ENCODE assay signal across 17 cellular contexts in the genomic region with DNA sequence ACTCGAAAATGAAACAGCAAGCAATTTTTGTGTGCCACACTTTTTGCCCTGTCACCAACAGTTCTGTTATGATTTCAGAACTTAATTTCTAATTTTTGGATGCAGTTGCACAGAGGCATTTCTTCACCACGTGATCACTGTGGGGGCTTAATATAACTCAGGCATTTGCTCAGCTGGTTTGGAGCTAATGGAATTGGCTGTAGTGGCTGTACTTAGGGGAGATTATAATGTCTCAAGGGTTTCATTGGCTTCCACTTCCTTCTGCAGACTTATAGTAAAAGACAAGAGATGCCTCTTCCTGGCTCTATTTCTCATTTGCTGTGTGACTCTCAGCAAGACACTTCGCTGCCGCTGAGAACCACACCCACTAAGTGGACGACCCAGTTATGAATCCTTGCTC.
DNase-seq lines count a peak whose midpoint lies in the region; ATAC-seq and TF ChIP-seq lines count a peak whose summit lies in the region.
"Had no signal": no experiment of that assay in that cellular context is flagged by ENCODE, and none has a peak within 500 bp of the region (broad histone marks: within the 10 kb centered on the region; RNA-seq: fewer than 3 reads in every experiment).

No MANE protein-coding gene starts in this region.

- peaks cover 39% of the 10 kb centered on the region for H3K4me1 ChIP-seq in CD4-positive, CD25-positive, alpha-beta regulatory T cell (ENCODE audit: control insufficient read depth, insufficient read depth, low read length, poor library complexity, severe bottlenecking)
- H3K4me1 ChIP-seq in MM.1S (ENCODE audit: low read length): peaks cover 16% of the 10 kb centered on the region; the same call in 1 of the 2 replicates
- H3K4me1 ChIP-seq: parathyroid adenoma had no signal

- intact Hi-C loops in dendritic cell treated with granulocyte-macrophage colony-stimulating factor and Interleukin-4, amounts not matched to agents 40 ng/mL and 50 ng/mL, for 4 days (cut with micrococcal nuclease): no loop called here
- intact Hi-C loops in natural killer cell (cut with micrococcal nuclease): no loop called here

- H3K27me3 Mint-ChIP-seq in CD4-positive, CD25-positive, alpha-beta regulatory T cell: no peaks in the 10 kb centered on the region
- H3K27me3 Mint-ChIP-seq in dendritic cell treated with granulocyte-macrophage colony-stimulating factor and Interleukin-4, amounts not matched to agents 40 ng/mL and 50 ng/mL, for 4 days: no peaks in the 10 kb centered on the region
- H3K27me3 Mint-ChIP-seq in natural killer cell (ENCODE audit: low read depth in 2 of 2): no peaks in the 10 kb centered on the region

- peak overlapping the region; percentile 39; the same call in 1 of the 2 replicates for H3K4me2 ChIP-seq in MM.1S (ENCODE audit: low read depth, low read length)

- no peaks in the 10 kb centered on the region for H4K20me1 ChIP-seq in MM.1S (ENCODE audit: insufficient read depth, low read length)

- H3K27ac ChIP-seq in CD4-positive, CD25-positive, alpha-beta regulatory T cell (ENCODE audit: insufficient read depth, low read length, poor library complexity, severe bottlenecking): no peak overlapping the region
- no peak overlapping the region for H3K27ac ChIP-seq in MM.1S (ENCODE audit: low read length)
- H3K27ac ChIP-seq: parathyroid adenoma had no signal

- no peaks in the 10 kb centered on the region for H3K36me3 Mint-ChIP-seq in CD4-positive, CD25-positive, alpha-beta regulatory T cell
- H3K36me3 Mint-ChIP-seq in dendritic cell treated with granulocyte-macrophage colony-stimulating factor and Interleukin-4, amounts not matched to agents 40 ng/mL and 50 ng/mL, for 4 days (ENCODE audit: low read depth): peaks cover 10% of the 10 kb centered on the region
- no peaks in the 10 kb centered on the region for H3K36me3 Mint-ChIP-seq in natural killer cell

- no peak overlapping the region for H3K9ac ChIP-seq in MM.1S (ENCODE audit: low read length)
- H3K9ac ChIP-seq: parathyroid adenoma had no signal

- no peak overlapping the region for H2AFZ ChIP-seq in MM.1S (ENCODE audit: low read length)
- H2AFZ ChIP-seq: parathyroid adenoma had no signal

- DNase-seq in CD4-positive, CD25-positive, alpha-beta regulatory T cell: peak in 1 of 3 donors; percentile 55
- DNase-seq in MM.1S (no peak), natural killer cell (no peak), omental fat pad (ENCODE audit: low spot score) (no peak)
- DNase-seq: BE2C; hypothalamus; mammary epithelial cell; NCI-H1436 treated with DMSO at 0.1 percent for 48 hours; NK-92 treated with Interleukin-12 subunit alpha and Interleukin-12 subunit beta, amount 100 ng/mL, for 24 hours had no signal

- ATAC-seq in CD4-positive, CD25-positive, alpha-beta regulatory T cell (ENCODE audit: low read depth in 2 of 2): peak; percentile 14 to 35
- peak in 1 of 3 donors; percentile 8 for ATAC-seq in natural killer cell
- no peak for ATAC-seq in HG03139 (IDR thresholded peaks at IDR 0.05; ENCODE audit: unreplicated experiment)
- ATAC-seq in HG02852 (IDR thresholded peaks at IDR 0.05; ENCODE audit: unreplicated experiment): no peak
- no peak for ATAC-seq in HG03196 (IDR thresholded peaks at IDR 0.05; ENCODE audit: unreplicated experiment)
- no peak for ATAC-seq in omental fat pad (ENCODE audit: low FRiP score)

- peak overlapping the region in 2 of 3 donors; percentile 38 to 43 for H3K27ac Mint-ChIP-seq in CD4-positive, CD25-positive, alpha-beta regulatory T cell
- peak overlapping the region; percentile 95 for H3K27ac Mint-ChIP-seq in dendritic cell treated with granulocyte-macrophage colony-stimulating factor and Interleukin-4, amounts not matched to agents 40 ng/mL and 50 ng/mL, for 4 days
- peak overlapping the region; percentile 92 to 93 for H3K27ac Mint-ChIP-seq in natural killer cell

- H3K4me3 Mint-ChIP-seq in CD4-positive, CD25-positive, alpha-beta regulatory T cell: peak overlapping the region in 3 of 4 donors; percentile 14 to 29 (median 17)
- H3K4me3 Mint-ChIP-seq in dendritic cell treated with granulocyte-macrophage colony-stimulating factor and Interleukin-4, amounts not matched to agents 40 ng/mL and 50 ng/mL, for 4 days: peak overlapping the region; percentile 63
- peak overlapping the region; percentile 69 for H3K4me3 Mint-ChIP-seq in natural killer cell

- no peaks in the 10 kb centered on the region for H3F3A ChIP-seq in MM.1S (ENCODE audit: insufficient read depth, low read length)

- peak overlapping the region; percentile 12 for H3K4me3 ChIP-seq in CD4-positive, CD25-positive, alpha-beta regulatory T cell (ENCODE audit: low read depth, low read length)
- no peak overlapping the region for H3K4me3 ChIP-seq in MM.1S (ENCODE audit: low read length)
- H3K4me3 ChIP-seq: adrenal gland, coronary artery, esophagus muscularis mucosa had no signal

- no peaks in the 10 kb centered on the region for H3K27me3 ChIP-seq in CD4-positive, CD25-positive, alpha-beta regulatory T cell (ENCODE audit: control insufficient read depth, insufficient read depth, low read length)
- no peaks in the 10 kb centered on the region for H3K27me3 ChIP-seq in MM.1S (replicated peaks; ENCODE audit: insufficient read depth, low read length)
- H3K27me3 ChIP-seq: adrenal gland, BE2C, esophagus muscularis mucosa had no signal

- H3K4me1 Mint-ChIP-seq in CD4-positive, CD25-positive, alpha-beta regulatory T cell: peaks cover 45 to 70% (median 61%) of the 10 kb centered on the region in 4 donors
- H3K4me1 Mint-ChIP-seq in dendritic cell treated with granulocyte-macrophage colony-stimulating factor and Interleukin-4, amounts not matched to agents 40 ng/mL and 50 ng/mL, for 4 days (ENCODE audit: low read depth): peaks cover 81% of the 10 kb centered on the region
- peaks cover 69 to 71% of the 10 kb centered on the region in 2 donors for H3K4me1 Mint-ChIP-seq in natural killer cell

- H3K36me3 ChIP-seq in CD4-positive, CD25-positive, alpha-beta regulatory T cell (ENCODE audit: control insufficient read depth, insufficient read depth, low read length): no peaks in the 10 kb centered on the region
- no peaks in the 10 kb centered on the region for H3K36me3 ChIP-seq in MM.1S (replicated peaks; ENCODE audit: insufficient read depth, low read length)
- H3K36me3 ChIP-seq: adrenal gland, BE2C, esophagus muscularis mucosa had no signal

- no peaks in the 10 kb centered on the region for H3K9me3 Mint-ChIP-seq in CD4-positive, CD25-positive, alpha-beta regulatory T cell
- H3K9me3 Mint-ChIP-seq in dendritic cell treated with granulocyte-macrophage colony-stimulating factor and Interleukin-4, amounts not matched to agents 40 ng/mL and 50 ng/mL, for 4 days: no peaks in the 10 kb centered on the region
- no peaks in the 10 kb centered on the region for H3K9me3 Mint-ChIP-seq in natural killer cell

- H3K79me2 ChIP-seq in MM.1S (ENCODE audit: low read length): no peaks in the 10 kb centered on the region
- H3K79me2 ChIP-seq: parathyroid adenoma had no signal

- H3K9me2 ChIP-seq in MM.1S (replicated peaks; ENCODE audit: insufficient read depth, low read length): no peaks in the 10 kb centered on the region

- no peak for TF ChIP-seq CTCF in MM.1S (IDR thresholded peaks at IDR 0.05; ENCODE audit: low read length)
- TF ChIP-seq CTCF in natural killer cell (IDR thresholded peaks at IDR 0.05): no peak
- no peak for TF ChIP-seq CTCF in omental fat pad (IDR thresholded peaks at IDR 0.05)

- H3K9me3 ChIP-seq in CD4-positive, CD25-positive, alpha-beta regulatory T cell (ENCODE audit: control insufficient read depth in 2 of 2, low read length in 2 of 2): no peaks in the 10 kb centered on the region
- no peaks in the 10 kb centered on the region for H3K9me3 ChIP-seq in MM.1S (replicated peaks; ENCODE audit: insufficient read depth, low read length)
- H3K9me3 ChIP-seq: adrenal gland, BE2C, esophagus muscularis mucosa had no signal

Comparison
In these comparisons a context has a peak if more than half of its experiments do, and no peak if none do; other contexts are left out.
1. ATAC-seq: peak in CD4-positive, CD25-positive, alpha-beta regulatory T cell (2 of 2); none in HG03139 (single experiment), HG02852 (single experiment), HG03196 (single experiment) and omental fat pad (single experiment).
2. H3K27ac Mint-ChIP-seq: peak in every context shown above with its lines; median percentile 95 in dendritic cell treated with granulocyte-macrophage colony-stimulating factor and Interleukin-4, amounts not matched to agents 40 ng/mL and 50 ng/mL, for 4 days; 92 in natural killer cell; 40 in CD4-positive, CD25-positive, alpha-beta regulatory T cell.
3. H3K4me3 Mint-ChIP-seq: peak in every context shown above with its lines; median percentile 69 in natural killer cell; 63 in dendritic cell treated with granulocyte-macrophage colony-stimulating factor and Interleukin-4, amounts not matched to agents 40 ng/mL and 50 ng/mL, for 4 days; 17 in CD4-positive, CD25-positive, alpha-beta regulatory T cell.